Comparison of ENCODE assay signal across 1 cellular context in genomic region chr17:7862692-7863437, GRCh38.
TF ChIP-seq lines count a peak whose summit lies in the region.

No MANE protein-coding gene starts in this region.

TF ChIP-seq in GM23338, 12 proteins besides CTCF, POLR2A, EP300 and RAD21:
- TF ChIP-seq NANOG (IDR thresholded peaks at IDR 0.05; ENCODE audit: borderline replicate concordance) (no peak), POLR2AphosphoS5 (IDR thresholded peaks at IDR 0.05; ENCODE audit: low read depth) (no peak), ZNF114 (CRISPR knock-in tag; IDR thresholded peaks at IDR 0.05) (no peak), JUNB (IDR thresholded peaks at IDR 0.05; ENCODE audit: unreplicated experiment) (no peak), STAT1 (IDR thresholded peaks at IDR 0.05; ENCODE audit: unreplicated experiment) (no peak), CREB1 (CRISPR knock-in tag; IDR thresholded peaks at IDR 0.05; ENCODE audit: low read depth) (no peak), EZH2phosphoT487 (IDR thresholded peaks at IDR 0.05; ENCODE audit: unreplicated experiment) (no peak), ZNF331 (CRISPR knock-in tag; IDR thresholded peaks at IDR 0.05; ENCODE audit: low read depth) (no peak), EZH2 (IDR thresholded peaks at IDR 0.05; ENCODE audit: low read depth, unreplicated experiment) (no peak)
- TF ChIP-seq, protein P1, sequence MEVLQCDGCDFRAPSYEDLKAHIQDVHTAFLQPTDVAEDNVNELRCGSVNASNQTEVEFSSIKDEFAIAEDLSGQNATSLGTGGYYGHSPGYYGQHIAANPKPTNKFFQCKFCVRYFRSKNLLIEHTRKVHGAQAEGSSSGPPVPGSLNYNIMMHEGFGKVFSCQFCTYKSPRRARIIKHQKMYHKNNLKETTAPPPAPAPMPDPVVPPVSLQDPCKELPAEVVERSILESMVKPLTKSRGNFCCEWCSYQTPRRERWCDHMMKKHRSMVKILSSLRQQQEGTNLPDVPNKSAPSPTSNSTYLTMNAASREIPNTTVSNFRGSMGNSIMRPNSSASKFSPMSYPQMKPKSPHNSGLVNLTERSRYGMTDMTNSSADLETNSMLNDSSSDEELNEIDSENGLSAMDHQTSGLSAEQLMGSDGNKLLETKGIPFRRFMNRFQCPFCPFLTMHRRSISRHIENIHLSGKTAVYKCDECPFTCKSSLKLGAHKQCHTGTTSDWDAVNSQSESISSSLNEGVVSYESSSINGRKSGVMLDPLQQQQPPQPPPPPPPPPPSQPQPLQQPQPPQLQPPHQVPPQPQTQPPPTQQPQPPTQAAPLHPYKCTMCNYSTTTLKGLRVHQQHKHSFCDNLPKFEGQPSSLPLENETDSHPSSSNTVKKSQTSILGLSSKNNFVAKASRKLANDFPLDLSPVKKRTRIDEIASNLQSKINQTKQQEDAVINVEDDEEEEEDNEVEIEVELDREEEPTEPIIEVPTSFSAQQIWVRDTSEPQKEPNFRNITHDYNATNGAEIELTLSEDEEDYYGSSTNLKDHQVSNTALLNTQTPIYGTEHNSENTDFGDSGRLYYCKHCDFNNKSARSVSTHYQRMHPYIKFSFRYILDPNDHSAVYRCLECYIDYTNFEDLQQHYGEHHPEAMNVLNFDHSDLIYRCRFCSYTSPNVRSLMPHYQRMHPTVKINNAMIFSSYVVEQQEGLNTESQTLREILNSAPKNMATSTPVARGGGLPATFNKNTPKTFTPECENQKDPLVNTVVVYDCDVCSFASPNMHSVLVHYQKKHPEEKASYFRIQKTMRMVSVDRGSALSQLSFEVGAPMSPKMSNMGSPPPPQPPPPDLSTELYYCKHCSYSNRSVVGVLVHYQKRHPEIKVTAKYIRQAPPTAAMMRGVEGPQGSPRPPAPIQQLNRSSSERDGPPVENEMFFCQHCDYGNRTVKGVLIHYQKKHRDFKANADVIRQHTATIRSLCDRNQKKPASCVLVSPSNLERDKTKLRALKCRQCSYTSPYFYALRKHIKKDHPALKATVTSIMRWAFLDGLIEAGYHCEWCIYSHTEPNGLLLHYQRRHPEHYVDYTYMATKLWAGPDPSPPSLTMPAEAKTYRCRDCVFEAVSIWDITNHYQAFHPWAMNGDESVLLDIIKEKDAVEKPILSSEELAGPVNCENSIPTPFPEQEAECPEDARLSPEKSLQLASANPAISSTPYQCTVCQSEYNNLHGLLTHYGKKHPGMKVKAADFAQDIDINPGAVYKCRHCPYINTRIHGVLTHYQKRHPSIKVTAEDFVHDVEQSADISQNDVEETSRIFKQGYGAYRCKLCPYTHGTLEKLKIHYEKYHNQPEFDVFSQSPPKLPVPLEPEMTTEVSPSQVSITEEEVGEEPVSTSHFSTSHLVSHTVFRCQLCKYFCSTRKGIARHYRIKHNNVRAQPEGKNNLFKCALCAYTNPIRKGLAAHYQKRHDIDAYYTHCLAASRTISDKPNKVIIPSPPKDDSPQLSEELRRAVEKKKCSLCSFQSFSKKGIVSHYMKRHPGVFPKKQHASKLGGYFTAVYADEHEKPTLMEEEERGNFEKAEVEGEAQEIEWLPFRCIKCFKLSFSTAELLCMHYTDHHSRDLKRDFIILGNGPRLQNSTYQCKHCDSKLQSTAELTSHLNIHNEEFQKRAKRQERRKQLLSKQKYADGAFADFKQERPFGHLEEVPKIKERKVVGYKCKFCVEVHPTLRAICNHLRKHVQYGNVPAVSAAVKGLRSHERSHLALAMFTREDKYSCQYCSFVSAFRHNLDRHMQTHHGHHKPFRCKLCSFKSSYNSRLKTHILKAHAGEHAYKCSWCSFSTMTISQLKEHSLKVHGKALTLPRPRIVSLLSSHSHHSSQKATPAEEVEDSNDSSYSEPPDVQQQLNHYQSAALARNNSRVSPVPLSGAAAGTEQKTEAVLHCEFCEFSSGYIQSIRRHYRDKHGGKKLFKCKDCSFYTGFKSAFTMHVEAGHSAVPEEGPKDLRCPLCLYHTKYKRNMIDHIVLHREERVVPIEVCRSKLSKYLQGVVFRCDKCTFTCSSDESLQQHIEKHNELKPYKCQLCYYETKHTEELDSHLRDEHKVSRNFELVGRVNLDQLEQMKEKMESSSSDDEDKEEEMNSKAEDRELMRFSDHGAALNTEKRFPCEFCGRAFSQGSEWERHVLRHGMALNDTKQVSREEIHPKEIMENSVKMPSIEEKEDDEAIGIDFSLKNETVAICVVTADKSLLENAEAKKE (CRISPR knock-in tag; IDR thresholded peaks at IDR 0.05) = no peak
- TF ChIP-seq, protein P2, sequence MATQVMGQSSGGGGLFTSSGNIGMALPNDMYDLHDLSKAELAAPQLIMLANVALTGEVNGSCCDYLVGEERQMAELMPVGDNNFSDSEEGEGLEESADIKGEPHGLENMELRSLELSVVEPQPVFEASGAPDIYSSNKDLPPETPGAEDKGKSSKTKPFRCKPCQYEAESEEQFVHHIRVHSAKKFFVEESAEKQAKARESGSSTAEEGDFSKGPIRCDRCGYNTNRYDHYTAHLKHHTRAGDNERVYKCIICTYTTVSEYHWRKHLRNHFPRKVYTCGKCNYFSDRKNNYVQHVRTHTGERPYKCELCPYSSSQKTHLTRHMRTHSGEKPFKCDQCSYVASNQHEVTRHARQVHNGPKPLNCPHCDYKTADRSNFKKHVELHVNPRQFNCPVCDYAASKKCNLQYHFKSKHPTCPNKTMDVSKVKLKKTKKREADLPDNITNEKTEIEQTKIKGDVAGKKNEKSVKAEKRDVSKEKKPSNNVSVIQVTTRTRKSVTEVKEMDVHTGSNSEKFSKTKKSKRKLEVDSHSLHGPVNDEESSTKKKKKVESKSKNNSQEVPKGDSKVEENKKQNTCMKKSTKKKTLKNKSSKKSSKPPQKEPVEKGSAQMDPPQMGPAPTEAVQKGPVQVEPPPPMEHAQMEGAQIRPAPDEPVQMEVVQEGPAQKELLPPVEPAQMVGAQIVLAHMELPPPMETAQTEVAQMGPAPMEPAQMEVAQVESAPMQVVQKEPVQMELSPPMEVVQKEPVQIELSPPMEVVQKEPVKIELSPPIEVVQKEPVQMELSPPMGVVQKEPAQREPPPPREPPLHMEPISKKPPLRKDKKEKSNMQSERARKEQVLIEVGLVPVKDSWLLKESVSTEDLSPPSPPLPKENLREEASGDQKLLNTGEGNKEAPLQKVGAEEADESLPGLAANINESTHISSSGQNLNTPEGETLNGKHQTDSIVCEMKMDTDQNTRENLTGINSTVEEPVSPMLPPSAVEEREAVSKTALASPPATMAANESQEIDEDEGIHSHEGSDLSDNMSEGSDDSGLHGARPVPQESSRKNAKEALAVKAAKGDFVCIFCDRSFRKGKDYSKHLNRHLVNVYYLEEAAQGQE (IDR thresholded peaks at IDR 0.05; ENCODE audit: unreplicated experiment) = no peak
- TF ChIP-seq, protein P3, sequence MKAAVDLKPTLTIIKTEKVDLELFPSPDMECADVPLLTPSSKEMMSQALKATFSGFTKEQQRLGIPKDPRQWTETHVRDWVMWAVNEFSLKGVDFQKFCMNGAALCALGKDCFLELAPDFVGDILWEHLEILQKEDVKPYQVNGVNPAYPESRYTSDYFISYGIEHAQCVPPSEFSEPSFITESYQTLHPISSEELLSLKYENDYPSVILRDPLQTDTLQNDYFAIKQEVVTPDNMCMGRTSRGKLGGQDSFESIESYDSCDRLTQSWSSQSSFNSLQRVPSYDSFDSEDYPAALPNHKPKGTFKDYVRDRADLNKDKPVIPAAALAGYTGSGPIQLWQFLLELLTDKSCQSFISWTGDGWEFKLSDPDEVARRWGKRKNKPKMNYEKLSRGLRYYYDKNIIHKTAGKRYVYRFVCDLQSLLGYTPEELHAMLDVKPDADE (IDR thresholded peaks at IDR 0.05) = no peak
TF ChIP-seq in GM23338: peak in this region for 0.
